In the genomic region with DNA sequence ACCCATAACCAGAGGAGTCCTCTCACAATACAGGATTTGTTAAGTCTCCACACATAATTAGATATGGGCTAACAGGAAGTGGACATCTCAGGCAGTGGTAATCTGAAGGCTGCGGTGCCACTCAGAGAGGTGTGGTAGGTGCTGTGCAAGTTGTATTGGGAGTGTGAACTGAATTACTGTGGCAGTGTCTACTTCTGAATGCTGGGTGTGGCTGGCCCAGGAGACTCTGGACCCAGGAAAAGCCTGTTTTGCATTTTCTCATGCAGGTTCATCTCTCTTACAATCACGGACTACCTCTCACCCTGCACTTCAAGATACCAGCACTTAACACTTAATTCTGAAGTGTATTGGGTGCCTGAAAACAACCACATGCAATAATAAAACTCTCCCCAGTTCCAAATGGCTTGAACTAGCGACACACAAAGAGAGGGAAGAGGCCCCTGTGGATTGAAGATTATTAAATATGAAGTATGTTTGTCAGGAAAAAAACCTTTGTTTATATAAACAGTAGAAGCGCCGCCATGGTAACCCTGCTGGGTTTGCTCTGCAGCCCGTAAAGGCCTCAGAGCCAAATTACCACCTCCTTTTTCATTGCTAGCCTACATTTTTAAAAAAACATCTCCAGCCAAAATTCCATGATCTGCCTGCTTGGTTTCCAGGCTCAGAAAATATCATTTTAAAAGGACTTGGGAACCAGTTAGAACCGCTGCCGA, we compare ENCODE assay signal across 8 cellular contexts.
A peak's percentile ranks its signal among the peaks of the same experiment; 100 is the strongest.
DNase-seq lines count a peak whose midpoint lies in the region; ATAC-seq and TF ChIP-seq lines count a peak whose summit lies in the region.

No MANE protein-coding gene starts in this region.

- H3K27ac ChIP-seq in aorta (ENCODE audit: low read depth in 1 of 2, low read length in 2 of 2): peak overlapping the region; percentile 84 to 98

- peaks cover 1% of the 10 kb centered on the region for H3K9me3 ChIP-seq in aorta (ENCODE audit: control insufficient read depth, low read length)

- H3K4me1 ChIP-seq in aorta (ENCODE audit: control insufficient read depth in 1 of 2, insufficient read depth in 2 of 2, low read length in 2 of 2): peaks cover 3 to 4% of the 10 kb centered on the region in 2 donors

- H3K36me3 ChIP-seq in aorta (ENCODE audit: control insufficient read depth in 1 of 2, insufficient read depth in 2 of 2, low read length in 1 of 2): no peaks in the 10 kb centered on the region

- no peaks in the 10 kb centered on the region for H3K27me3 ChIP-seq in aorta (ENCODE audit: control insufficient read depth in 1 of 2, insufficient read depth in 2 of 2, low read length in 1 of 2)

- intact Hi-C loops in aorta (cut with DNase I): loop anchor here (2.0 to 10.0 kb wide), 9 partner anchors 55 to 367 kb away; a partner anchor contains a TSS
- intact Hi-C loops in activated CD8-positive, alpha-beta T cell treated with anti-CD3 and anti-CD28 coated beads for 36 hours (cut with micrococcal nuclease): loop anchor here (5.0 to 10.0 kb wide), 2 partner anchors 282 to 365 kb away; no protein-coding TSS in a partner anchor

- no peaks in the 10 kb centered on the region for H3K27me3 Mint-ChIP-seq in memory B cell
- peaks cover 11% of the 10 kb centered on the region for H3K27me3 Mint-ChIP-seq in activated CD8-positive, alpha-beta T cell treated with anti-CD3 and anti-CD28 coated beads for 36 hours

- H3K4me1 Mint-ChIP-seq in memory B cell: peaks cover 28% of the 10 kb centered on the region
- peaks cover 6% of the 10 kb centered on the region for H3K4me1 Mint-ChIP-seq in activated CD8-positive, alpha-beta T cell treated with anti-CD3 and anti-CD28 coated beads for 36 hours (ENCODE audit: low read depth)

- peak overlapping the region; percentile 4 for H3K4me3 Mint-ChIP-seq in memory B cell
- H3K4me3 Mint-ChIP-seq in activated CD8-positive, alpha-beta T cell treated with anti-CD3 and anti-CD28 coated beads for 36 hours: no peak overlapping the region

- CTCF ChIA-PET in activated CD8-positive, alpha-beta T cell treated with anti-CD3 and anti-CD28 coated beads for 36 hours (lab: Charles Lee): interaction anchor here (4.0 kb wide), 1 partner anchor 366 kb away, joined by 30 read pairs; no protein-coding TSS in a partner anchor

- ATAC-seq in memory B cell (ENCODE audit: low read depth) (peak; percentile 24), aorta (ENCODE audit: low FRiP score) (peak; percentile 55), GM18498 (IDR thresholded peaks at IDR 0.05; ENCODE audit: unreplicated experiment) (no peak)
- no peak for ATAC-seq in activated CD8-positive, alpha-beta T cell treated with anti-CD3 and anti-CD28 coated beads for 36 hours

- TF ChIP-seq CTCF in activated CD8-positive, alpha-beta T cell treated with anti-CD3 and anti-CD28 coated beads for 36 hours (IDR thresholded peaks at IDR 0.05): no peak

- peaks cover 2% of the 10 kb centered on the region for H3K9me3 Mint-ChIP-seq in memory B cell
- peaks cover 2% of the 10 kb centered on the region for H3K9me3 Mint-ChIP-seq in activated CD8-positive, alpha-beta T cell treated with anti-CD3 and anti-CD28 coated beads for 36 hours

- DNase-seq in NOMO-1 treated with DMSO at 0.1 percent for 48 hours (lab: John Stamatoyannopoulos, UW; ENCODE audit: unreplicated experiment): peak; percentile 12
- DNase-seq in NOMO-1 treated with dmso at 0.1 percent for 144 hours (lab: John Stamatoyannopoulos, UW; ENCODE audit: unreplicated experiment): no peak
- DNase-seq in central memory CD4-positive, alpha-beta T cell: peak; percentile 18
- no peak for DNase-seq in memory B cell (ENCODE audit: low spot score in 2 of 2)
- peak; percentile 79 to 85 for DNase-seq in aorta
- no peak for DNase-seq in activated CD8-positive, alpha-beta T cell treated with anti-CD3 and anti-CD28 coated beads for 36 hours
- no peak for DNase-seq in DMS 273 treated with DMSO at 0.1 percent for 48 hours (lab: John Stamatoyannopoulos, UW)

- WGBS in aorta, 2 donors: 12 to 13% methylated on average over 8 of the region's 8 CpGs

- H3K4me3 ChIP-seq in aorta (ENCODE audit: low read length in 2 of 2): no peak overlapping the region

- H3K36me3 Mint-ChIP-seq in memory B cell: peaks cover 4% of the 10 kb centered on the region
- peaks cover 2% of the 10 kb centered on the region for H3K36me3 Mint-ChIP-seq in activated CD8-positive, alpha-beta T cell treated with anti-CD3 and anti-CD28 coated beads for 36 hours (ENCODE audit: low read depth)

- POLR2A ChIA-PET in activated CD8-positive, alpha-beta T cell treated with anti-CD3 and anti-CD28 coated beads for 36 hours (lab: Charles Lee): no interaction called here

- peak overlapping the region; percentile 76 for H3K27ac Mint-ChIP-seq in memory B cell
- H3K27ac Mint-ChIP-seq in activated CD8-positive, alpha-beta T cell treated with anti-CD3 and anti-CD28 coated beads for 36 hours: no peak overlapping the region

Comparison
In these comparisons a context has a peak if more than half of its experiments do, and no peak if none do; other contexts are left out.
1. DNase-seq: peak in NOMO-1 treated with DMSO at 0.1 percent for 48 hours (single experiment), central memory CD4-positive, alpha-beta T cell (single experiment) and aorta (2 of 2); none in NOMO-1 treated with dmso at 0.1 percent for 144 hours (single experiment), memory B cell (0 of 2), activated CD8-positive, alpha-beta T cell treated with anti-CD3 and anti-CD28 coated beads for 36 hours (single experiment) and DMS 273 treated with DMSO at 0.1 percent for 48 hours (single experiment).
2. ATAC-seq: peak in memory B cell (single experiment) and aorta (single experiment); none in activated CD8-positive, alpha-beta T cell treated with anti-CD3 and anti-CD28 coated beads for 36 hours (single experiment) and GM18498 (single experiment).